ENCODE assay signal across 8 cellular contexts in genomic region chr16:29810699-29811169, GRCh38. TPM values are rescaled to one million over a fixed set of nuclear protein-coding genes. Genes with fewer than 3 reads are reported as not detected.
DNase-seq lines count a peak whose midpoint lies in the region; ATAC-seq and TF ChIP-seq lines count a peak whose summit lies in the region.

No MANE protein-coding gene starts in this region.

- DNase-seq in BE2C (no peak), neural progenitor cell (ENCODE audit: low spot score) (peak; percentile 46), ureter (ENCODE audit: low spot score) (no peak), NCI-H2196 (lab: John Stamatoyannopoulos, UW; ENCODE audit: unreplicated experiment) (no peak)

- peak overlapping the region; percentile 80 for H3K4me3 ChIP-seq in BE2C (ENCODE audit: low read depth, low read length)
- H3K4me3 ChIP-seq in neural progenitor cell, result peak overlapping the region; percentile 83

- peak overlapping the region; percentile 11 for H3K4me3 Mint-ChIP-seq in dendritic cell treated with granulocyte-macrophage colony-stimulating factor and Interleukin-4, amounts not matched to agents 40 ng/mL and 50 ng/mL, for 4 days
- H3K4me3 Mint-ChIP-seq in neural progenitor cell, result peak overlapping the region; percentile 98

- H3K4me1 ChIP-seq in BE2C, result peaks cover 3% of the 10 kb centered on the region
- H3K4me1 ChIP-seq in neural progenitor cell, result peaks cover 52% of the 10 kb centered on the region

- H3K36me3 Mint-ChIP-seq in dendritic cell treated with granulocyte-macrophage colony-stimulating factor and Interleukin-4, amounts not matched to agents 40 ng/mL and 50 ng/mL, for 4 days (ENCODE audit: low read depth), result peaks cover 42% of the 10 kb centered on the region
- H3K36me3 Mint-ChIP-seq in neural progenitor cell, result peaks cover 7% of the 10 kb centered on the region

- H3K36me3 ChIP-seq in BE2C (peaks cover 20% of the 10 kb centered on the region), KOPT-K1 (ENCODE audit: insufficient read depth, low read length) (peaks cover 31% of the 10 kb centered on the region), neural progenitor cell (no peaks in the 10 kb centered on the region)

- peaks cover 84% of the 10 kb centered on the region for H3F3A ChIP-seq in neural progenitor cell (ENCODE audit: low read depth)

- intact Hi-C loops in dendritic cell treated with granulocyte-macrophage colony-stimulating factor and Interleukin-4, amounts not matched to agents 40 ng/mL and 50 ng/mL, for 4 days (cut with micrococcal nuclease), result loop anchor here (10.0 kb wide), 2 partner anchors 164 to 166 kb away; partner anchors contain the start of gene TAOK2

- H3K27ac ChIP-seq in KOPT-K1 (ENCODE audit: low read depth, low read length, poor library complexity, severe bottlenecking) (peak overlapping the region; percentile 98), neural progenitor cell (peak overlapping the region; percentile 69)

- ATAC-seq in GM19467 (IDR thresholded peaks at IDR 0.05; ENCODE audit: unreplicated experiment) (no peak), GM18873 (IDR thresholded peaks at IDR 0.05; ENCODE audit: low FRiP score, unreplicated experiment) (no peak)

- H3K9ac ChIP-seq in neural progenitor cell, result no peak overlapping the region

- H2AFZ ChIP-seq in neural progenitor cell (replicated peaks), result no peak overlapping the region

- H3K27me3 ChIP-seq in BE2C, result no peaks in the 10 kb centered on the region
- no peaks in the 10 kb centered on the region for H3K27me3 ChIP-seq in neural progenitor cell

- no peaks in the 10 kb centered on the region for H3K9me3 Mint-ChIP-seq in dendritic cell treated with granulocyte-macrophage colony-stimulating factor and Interleukin-4, amounts not matched to agents 40 ng/mL and 50 ng/mL, for 4 days
- H3K9me3 Mint-ChIP-seq in neural progenitor cell, result no peaks in the 10 kb centered on the region

- H3K4me1 Mint-ChIP-seq in dendritic cell treated with granulocyte-macrophage colony-stimulating factor and Interleukin-4, amounts not matched to agents 40 ng/mL and 50 ng/mL, for 4 days (ENCODE audit: low read depth), result peaks cover 69% of the 10 kb centered on the region
- H3K4me1 Mint-ChIP-seq in neural progenitor cell, result peaks cover 61% of the 10 kb centered on the region

- H3K27ac Mint-ChIP-seq in dendritic cell treated with granulocyte-macrophage colony-stimulating factor and Interleukin-4, amounts not matched to agents 40 ng/mL and 50 ng/mL, for 4 days, result peak overlapping the region; percentile 82
- no peak overlapping the region for H3K27ac Mint-ChIP-seq in neural progenitor cell

- no peak for TF ChIP-seq CTCF in BE2C (IDR thresholded peaks at IDR 0.05; ENCODE audit: low read depth, low read length)
- no peak for TF ChIP-seq CTCF in neural progenitor cell (IDR thresholded peaks at IDR 0.05)

- peaks cover 71% of the 10 kb centered on the region for H3K79me2 ChIP-seq in neural progenitor cell (ENCODE audit: low read depth)

- peaks cover 45% of the 10 kb centered on the region for H4K20me1 ChIP-seq in neural progenitor cell (ENCODE audit: low read depth)

- H3K9me3 ChIP-seq in BE2C (no peaks in the 10 kb centered on the region), KOPT-K1 (ENCODE audit: insufficient read depth, low read length, poor library complexity, severe bottlenecking) (no peaks in the 10 kb centered on the region), neural progenitor cell (ENCODE audit: low read depth) (no peaks in the 10 kb centered on the region)

- H3K4me2 ChIP-seq in neural progenitor cell, result peak overlapping the region; percentile 88

- peaks cover 36% of the 10 kb centered on the region for H3K27me3 Mint-ChIP-seq in dendritic cell treated with granulocyte-macrophage colony-stimulating factor and Interleukin-4, amounts not matched to agents 40 ng/mL and 50 ng/mL, for 4 days
- peaks cover 14% of the 10 kb centered on the region for H3K27me3 Mint-ChIP-seq in neural progenitor cell (ENCODE audit: insufficient read depth, low read depth)

RNA-seq across cellular contexts. Expression of gene PRRT2, which starts 1.3 kb away (rescaled TPM):
- polyA plus RNA-seq in BE2C (2012; ENCODE audit: insufficient read depth, insufficient read length, low read depth), result 132 TPM
- total RNA-seq in neural progenitor cell (ENCODE audit: low replicate concordance) (23.5 and 71.4 TPM in 2 replicates), ureter (10.6 TPM)

RNA-seq across cellular contexts. Expression of gene MAZ, which starts 4.4 kb away (rescaled TPM):
- polyA plus RNA-seq in BE2C (2012; ENCODE audit: insufficient read depth, insufficient read length, low read depth), result 1,186 TPM
- total RNA-seq in neural progenitor cell (ENCODE audit: low replicate concordance), result 120 and 220 TPM in 2 replicates
- 143 TPM for total RNA-seq in ureter

RNA-seq across cellular contexts. Expression of gene PAGR1, which starts 5.2 kb away (rescaled TPM):
- polyA plus RNA-seq in BE2C (2012; ENCODE audit: insufficient read depth, insufficient read length, low read depth), result 153 TPM
- 47.2 and 88.3 TPM in 2 replicates for total RNA-seq in neural progenitor cell (ENCODE audit: low replicate concordance)
- total RNA-seq in ureter, result 20.7 TPM

RNA-seq across cellular contexts. Expression of gene MVP, which starts 9.5 kb away (rescaled TPM):
- polyA plus RNA-seq in BE2C (2012; ENCODE audit: insufficient read depth, insufficient read length, low read depth), result 17.2 TPM
- total RNA-seq in neural progenitor cell (ENCODE audit: low replicate concordance) (2.4 and 4.4 TPM in 2 replicates), ureter (158 TPM)

RNA-seq across cellular contexts. Expression of gene KIF22, which starts 20.2 kb away (rescaled TPM):
- polyA plus RNA-seq in BE2C (2012; ENCODE audit: insufficient read depth, insufficient read length, low read depth), result 143 TPM
- total RNA-seq in neural progenitor cell (ENCODE audit: low replicate concordance) (173 and 275 TPM in 2 replicates), ureter (34.3 TPM)
